Comparison of ENCODE assay signal across 8 cellular contexts in the genomic region with DNA sequence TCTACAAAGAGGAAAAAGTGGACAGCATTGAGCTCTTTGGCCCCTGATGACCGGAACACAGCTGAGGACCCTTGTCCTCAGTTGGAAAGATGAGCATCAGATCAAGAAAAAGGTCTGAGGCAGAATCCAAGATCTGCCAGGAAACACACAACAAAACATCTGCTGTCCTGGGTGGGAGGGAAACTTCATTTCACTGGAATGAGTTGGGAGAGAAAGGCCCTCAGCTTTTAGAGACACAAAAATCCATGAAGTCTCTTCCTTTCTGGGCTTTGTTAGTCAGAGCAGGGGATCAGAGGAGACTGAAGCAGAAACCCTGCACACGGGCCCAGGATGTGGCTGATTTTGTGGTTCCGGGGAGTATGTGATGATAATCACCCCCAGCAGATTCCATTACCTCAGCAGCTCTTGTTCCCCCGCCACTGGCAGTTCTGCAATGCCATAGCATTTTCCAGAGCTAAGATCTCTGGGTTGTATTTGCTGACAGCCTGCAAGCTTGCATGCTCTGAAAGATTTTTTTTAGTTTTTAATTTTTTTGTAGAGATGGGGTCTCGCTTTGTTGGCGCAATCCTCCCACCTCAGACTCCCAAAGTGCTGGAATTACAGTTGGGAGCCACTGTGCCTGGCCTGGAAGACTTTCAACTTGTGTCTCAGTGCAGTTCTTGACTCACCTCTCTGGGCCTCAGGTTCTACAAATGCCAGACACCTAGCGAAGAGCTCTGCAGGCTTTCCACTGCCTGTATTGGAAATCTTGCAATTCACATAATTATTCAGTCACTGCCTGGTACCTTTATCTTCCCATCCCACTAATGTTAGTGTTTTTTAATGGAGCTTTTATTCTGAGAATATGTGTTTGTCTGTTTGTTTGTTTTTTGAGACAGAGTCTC. TPM values are rescaled to one million over a fixed set of nuclear protein-coding genes. Genes with fewer than 3 reads are reported as not detected.
DNase-seq lines count a peak whose midpoint lies in the region; ATAC-seq and TF ChIP-seq lines count a peak whose summit lies in the region.

No MANE protein-coding gene starts in this region.

- H2AFZ ChIP-seq in mammary epithelial cell (ENCODE audit: low read depth, low read length), result no peak overlapping the region

- DNase-seq in GM12865 (ENCODE audit: low read depth) (peak; percentile 53), T-helper 22 cell (ENCODE audit: low read depth) (peak; percentile 70), adrenal gland (peak in 4 of 7 donors; percentile 31 to 41 (median 36)), sciatic nerve (ENCODE audit: low spot score) (no peak), NCI-H146 treated with DMSO at 0.1 percent for 48 hours (lab: John Stamatoyannopoulos, UW; ENCODE audit: unreplicated experiment) (no peak), COLO668 (lab: John Stamatoyannopoulos, UW; ENCODE audit: unreplicated experiment) (no peak), mammary epithelial cell (no peak)

- CTCF ChIA-PET in mammary epithelial cell (lab: Charles Lee; ENCODE audit: low non-redundant PET), result no interaction called here

- dilution Hi-C loops in mammary epithelial cell (cut with HindIII; ENCODE audit: low sequenced_read_pairs), result loop anchor here (10.0 kb wide), 2 partner anchors 128 to 568 kb away; partner anchors contain the start of gene BRK1

- H3K9ac ChIP-seq in mammary epithelial cell (ENCODE audit: insufficient read depth, low read length), result no peak overlapping the region

- H3K4me1 ChIP-seq in adrenal gland (replicated peaks in 1 of 2), result no peaks in the 10 kb centered on the region
- no peaks in the 10 kb centered on the region for H3K4me1 ChIP-seq in mammary epithelial cell (ENCODE audit: insufficient read depth, low read length)

- H3K4me3 ChIP-seq in GM12865 (ENCODE audit: low read depth, low read length), result no peak overlapping the region
- no peak overlapping the region for H3K4me3 ChIP-seq in adrenal gland
- H3K4me3 ChIP-seq in mammary epithelial cell (replicated peaks in 1 of 3; ENCODE audit: insufficient read depth in 1 of 3, low read depth in 2 of 3, low read length in 3 of 3), result no peak overlapping the region

- H4K20me1 ChIP-seq in mammary epithelial cell (ENCODE audit: insufficient read depth, low read length), result no peaks in the 10 kb centered on the region

- in situ Hi-C loops in mammary epithelial cell (cut with MboI; ENCODE audit: low sequenced_read_pairs in 2 of 2), result no loop called here

- TF ChIP-seq CTCF in GM12865 (IDR thresholded peaks at IDR 0.05; ENCODE audit: insufficient read depth, low read depth, low read length, missing control alignments), result no peak
- TF ChIP-seq CTCF in adrenal gland (IDR thresholded peaks at IDR 0.05), result no peak
- TF ChIP-seq CTCF in mammary epithelial cell (conservative IDR thresholded peaks at IDR 0.05 in 1 of 2, IDR thresholded peaks at IDR 0.05 in 1 of 2; ENCODE audit: extremely low read depth in 1 of 2, insufficient read depth in 1 of 2, low read depth in 1 of 2, low read length in 2 of 2), result no peak

- no peak overlapping the region for H3K4me2 ChIP-seq in mammary epithelial cell (ENCODE audit: insufficient read depth, low read depth, low read length)

- 81 to 84% (median 83%) methylated on average over 7 of the region's 7 CpGs for WGBS in adrenal gland, 4 donors
- 73% methylated on average over 5 of the region's 7 CpGs for WGBS in mammary epithelial cell (ENCODE audit: low coverage, missing lambda C conversion rate)

- no TSS peak for BruUV-seq in mammary epithelial cell (replicated peaks; lab: Mats Ljungman, UMichigan)

- intact Hi-C loops in adrenal gland (cut with DNase I) (no loop called here), sciatic nerve (cut with DNase I) (no loop called here), mammary epithelial cell (cut with micrococcal nuclease) (no loop called here)

- H3K79me2 ChIP-seq in mammary epithelial cell (ENCODE audit: insufficient read depth, low read length), result no peaks in the 10 kb centered on the region

- H3K9me3 ChIP-seq in adrenal gland (replicated peaks in 1 of 3) (peaks cover 0 to 5% (median 0%) of the 10 kb centered on the region in 3 donors), mammary epithelial cell (replicated peaks; ENCODE audit: insufficient read depth, low read length) (peaks cover 13% of the 10 kb centered on the region)

- H3K27me3 ChIP-seq in adrenal gland, result no peaks in the 10 kb centered on the region
- H3K27me3 ChIP-seq in mammary epithelial cell (ENCODE audit: insufficient read depth, low read length), result no peaks in the 10 kb centered on the region

- TF ChIP-seq POLR2A in adrenal gland (IDR thresholded peaks at IDR 0.05), result no peak

- H3K27ac ChIP-seq in adrenal gland (peak overlapping the region in 2 of 5 donors; percentile 48 to 63), mammary epithelial cell (ENCODE audit: insufficient read depth, low read depth, low read length) (no peak overlapping the region)

- ATAC-seq in sciatic nerve (peak; percentile 80), GM21786 (IDR thresholded peaks at IDR 0.05; ENCODE audit: unreplicated experiment) (no peak)

- no peaks in the 10 kb centered on the region for H3K36me3 ChIP-seq in adrenal gland (replicated peaks in 1 of 2)
- H3K36me3 ChIP-seq in mammary epithelial cell (ENCODE audit: insufficient read depth, low read length), result peaks cover 8% of the 10 kb centered on the region

RNA-seq across cellular contexts. Expression of gene TATDN2, which starts 5.8 kb away (rescaled TPM):
- total RNA-seq in adrenal gland (10 to 100 TPM; 17.3 to 34.8 (median 26.7) TPM), sciatic nerve (31.7 TPM), mammary epithelial cell (10 to 100 TPM; 16.7 to 28.7 TPM)
- polyA plus RNA-seq in adrenal gland (10 to 100 TPM; 14.9 to 22.6 (median 16.7) TPM), mammary epithelial cell (18.8 TPM)
- 51.1 TPM for polyA minus RNA-seq in mammary epithelial cell

RNA-seq across cellular contexts. Expression of gene GHRL, which starts 50.3 kb away (rescaled TPM):
- total RNA-seq in adrenal gland (under 1 TPM in 2 of 8 donors, not detected in 6; 0.70 to 0.97 TPM), sciatic nerve (2.1 TPM), mammary epithelial cell (under 1 TPM in 1 of 2 donors, not detected in 1; 0.38 TPM)
- polyA plus RNA-seq in adrenal gland (1 to 10 TPM in 2 of 3 donors, not detected in 1; 1.1 to 2.2 TPM), mammary epithelial cell (not detected)
- polyA minus RNA-seq in mammary epithelial cell, result not detected

Comparison
In these comparisons a context has a peak if more than half of its experiments do, and no peak if none do; other contexts are left out.
1. DNase-seq: peak in GM12865 (single experiment), T-helper 22 cell (single experiment) and adrenal gland (4 of 7); none in sciatic nerve (single experiment), NCI-H146 treated with DMSO at 0.1 percent for 48 hours (single experiment), COLO668 (single experiment) and mammary epithelial cell (single experiment).